ENCODE assay signal across 30 cellular contexts in the genomic region with DNA sequence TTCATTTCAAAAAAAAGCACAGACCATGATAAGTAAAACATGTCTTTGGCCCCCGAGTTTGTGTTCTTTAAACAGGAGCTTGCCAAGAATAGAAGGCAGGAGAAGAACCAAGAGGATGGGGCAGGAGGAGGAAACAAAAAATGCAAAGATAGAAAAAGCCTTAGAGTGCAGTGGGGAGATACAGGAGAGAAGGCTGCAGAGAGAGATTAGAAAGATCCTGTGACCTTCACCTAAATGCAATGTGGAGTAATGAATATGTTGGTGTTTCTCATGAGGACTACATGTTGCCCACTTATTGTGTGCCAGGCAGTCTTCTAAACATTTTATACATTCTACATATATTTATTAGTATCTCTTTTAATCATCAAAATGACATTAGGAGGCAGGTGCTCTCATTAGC. TPM values are rescaled to one million over a fixed set of nuclear protein-coding genes. Genes with fewer than 3 reads are reported as not detected.
"Had no signal": no experiment of that assay in that cellular context is flagged by ENCODE, and none has a peak within 500 bp of the region (broad histone marks: within the 10 kb centered on the region; RNA-seq: fewer than 3 reads in every experiment).

No MANE protein-coding gene starts in this region.

- H3K4me1 ChIP-seq: gastroesophageal sphincter had no signal

- ATAC-seq: activated CD4-positive, alpha-beta T cell treated with anti-CD3 and anti-CD28 coated beads for 36 hours; activated T-cell treated with anti-CD3 and anti-CD28 coated beads, Interleukin-2, amount 50 U/mL, for 4 hours; activated T-helper 17 cell treated with anti-CD3 and anti-CD28 coated beads, Interleukin-2, amount 50 U/mL, for 72 hours; effector memory CD8-positive, alpha-beta T cell; gastroesophageal sphincter had no signal

- FAIRE-seq: astrocyte, bronchial epithelial cell, colon had no signal

- H3K4me3 ChIP-seq: esophagus squamous epithelium, gastroesophageal sphincter had no signal

- H3K27ac Mint-ChIP-seq: activated CD4-positive, alpha-beta memory T cell treated with anti-CD3 and anti-CD28 coated beads for 36 hours; activated CD4-positive, alpha-beta T cell treated with anti-CD3 and anti-CD28 coated beads for 36 hours; activated CD4-positive, alpha-beta T cell treated with anti-CD3 and anti-CD28 coated beads, Interleukin-2, amount 10 ng/mL, durations not matched to agents 24 days and 14 days; activated naive CD8-positive, alpha-beta T cell; activated T-helper 17 cell treated with anti-CD3 and anti-CD28 coated beads, Interleukin-2, amount 50 U/mL, for 72 hours; effector memory CD8-positive, alpha-beta T cell had no signal

- H3K9me3 Mint-ChIP-seq: activated CD4-positive, alpha-beta memory T cell treated with anti-CD3 and anti-CD28 coated beads for 36 hours; activated CD4-positive, alpha-beta T cell treated with anti-CD3 and anti-CD28 coated beads, Interleukin-2, amount 10 ng/mL, durations not matched to agents 24 days and 14 days; activated T-cell treated with anti-CD3 and anti-CD28 coated beads, Interleukin-2, amount 50 U/mL, for 4 hours; activated T-helper 17 cell treated with anti-CD3 and anti-CD28 coated beads, Interleukin-2, amount 50 U/mL, for 72 hours; effector memory CD8-positive, alpha-beta T cell had no signal

- H3K27ac ChIP-seq: brain microvascular endothelial cell, esophagus squamous epithelium, gastroesophageal sphincter had no signal

- H3K36me3 ChIP-seq: brain microvascular endothelial cell, esophagus squamous epithelium, gastroesophageal sphincter had no signal

- H3K36me3 Mint-ChIP-seq: activated CD4-positive, alpha-beta memory T cell treated with anti-CD3 and anti-CD28 coated beads for 36 hours; activated naive CD8-positive, alpha-beta T cell had no signal

- H3K4me3 Mint-ChIP-seq: activated CD4-positive, alpha-beta memory T cell treated with anti-CD3 and anti-CD28 coated beads for 36 hours; activated CD4-positive, alpha-beta T cell treated with anti-CD3 and anti-CD28 coated beads for 36 hours; activated CD4-positive, alpha-beta T cell treated with anti-CD3 and anti-CD28 coated beads, Interleukin-2, amount 10 ng/mL, durations not matched to agents 24 days and 14 days; activated naive CD8-positive, alpha-beta T cell; activated T-cell treated with anti-CD3 and anti-CD28 coated beads, Interleukin-2, amount 50 U/mL, for 4 hours; activated T-helper 17 cell treated with anti-CD3 and anti-CD28 coated beads, Interleukin-2, amount 50 U/mL, for 72 hours; effector memory CD8-positive, alpha-beta T cell had no signal

- H3K9me3 ChIP-seq: esophagus squamous epithelium, gastroesophageal sphincter had no signal

- DNase-seq: activated CD4-positive, alpha-beta memory T cell treated with anti-CD3 and anti-CD28 coated beads for 36 hours; activated CD4-positive, alpha-beta T cell treated with anti-CD3 and anti-CD28 coated beads for 36 hours; activated CD4-positive, alpha-beta T cell treated with anti-CD3 and anti-CD28 coated beads, Interleukin-2, amount 10 ng/mL, durations not matched to agents 24 days and 14 days; activated CD4-positive, CD25-positive, alpha-beta regulatory T cell; activated CD4-positive, CD25-positive, alpha-beta regulatory T cell treated with anti-CD3 and anti-CD28 coated beads, Interleukin-2, amount 50 U/mL, for 72 hours; activated CD8-positive, alpha-beta memory T cell treated with anti-CD3 and anti-CD28 coated beads for 24 hours; activated effector memory CD4-positive, alpha-beta T cell treated with Interleukin-2 at 50 U/mL for 16 hours; activated gamma-delta T cell treated with Interleukin-2 at 50 U/mL for 16 hours; activated naive CD4-positive, alpha-beta T cell treated with anti-CD3 and anti-CD28 coated beads, Interleukin-2, amount 50 U/mL, for 16 hours; activated naive CD4-positive, alpha-beta T cell treated with Interleukin-2 at 50 U/mL for 16 hours; activated T-cell treated with anti-CD3 and anti-CD28 coated beads, Interleukin-2, amount 50 U/mL, for 4 hours; amniotic stem cell; brain microvascular endothelial cell; cortex of kidney; dermis blood vessel endothelial cell; effector CD4-positive, alpha-beta T cell; effector memory CD8-positive, alpha-beta T cell; esophagus squamous epithelium; foreskin melanocyte; T-helper 2 cell had no signal

RNA-seq across cellular contexts. Expression of a gene that starts 2.3 kb away (rescaled TPM):
- total RNA-seq: activated CD4-positive, alpha-beta memory T cell treated with anti-CD3 and anti-CD28 coated beads for 36 hours; activated CD4-positive, alpha-beta T cell treated with anti-CD3 and anti-CD28 coated beads for 36 hours; activated CD4-positive, alpha-beta T cell treated with anti-CD3 and anti-CD28 coated beads, Interleukin-2, amount 10 ng/mL, durations not matched to agents 24 days and 14 days; activated T-cell treated with anti-CD3 and anti-CD28 coated beads, Interleukin-2, amount 50 U/mL, for 4 hours; activated T-helper 17 cell treated with anti-CD3 and anti-CD28 coated beads, Interleukin-2, amount 50 U/mL, for 72 hours; astrocyte; bronchial epithelial cell; chondrocyte; fibroblast of lung; fibroblast of villous mesenchyme; T-helper 1 cell treated with Interleukin-12 subunit alpha and Interleukin-12 subunit beta and Interleukin-4 antibody, amounts not matched to agents 30 ng/mL and 1 ng/mL, for 36 hours had no signal
- polyA plus RNA-seq: fibroblast of lung had no signal

RNA-seq across cellular contexts. Expression of a gene that starts 57.6 kb away (rescaled TPM):
- total RNA-seq: activated CD4-positive, alpha-beta memory T cell treated with anti-CD3 and anti-CD28 coated beads for 36 hours; activated CD4-positive, alpha-beta T cell treated with anti-CD3 and anti-CD28 coated beads for 36 hours; activated CD4-positive, alpha-beta T cell treated with anti-CD3 and anti-CD28 coated beads, Interleukin-2, amount 10 ng/mL, durations not matched to agents 24 days and 14 days; activated T-cell treated with anti-CD3 and anti-CD28 coated beads, Interleukin-2, amount 50 U/mL, for 4 hours; activated T-helper 17 cell treated with anti-CD3 and anti-CD28 coated beads, Interleukin-2, amount 50 U/mL, for 72 hours; astrocyte; bronchial epithelial cell; chondrocyte; fibroblast of lung; fibroblast of villous mesenchyme; T-helper 1 cell treated with Interleukin-12 subunit alpha and Interleukin-12 subunit beta and Interleukin-4 antibody, amounts not matched to agents 30 ng/mL and 1 ng/mL, for 36 hours had no signal
- polyA plus RNA-seq: fibroblast of lung had no signal
